1 cellular context compared by ENCODE assay signal in genomic region chr3:98906230-98906629, GRCh38.
TF ChIP-seq lines count a peak whose summit lies in the region.

No MANE protein-coding gene starts in this region.

TF ChIP-seq in HCT116, 20 proteins besides CTCF, POLR2A, EP300 and RAD21 (continued from another document):
- TF ChIP-seq, protein P1, sequence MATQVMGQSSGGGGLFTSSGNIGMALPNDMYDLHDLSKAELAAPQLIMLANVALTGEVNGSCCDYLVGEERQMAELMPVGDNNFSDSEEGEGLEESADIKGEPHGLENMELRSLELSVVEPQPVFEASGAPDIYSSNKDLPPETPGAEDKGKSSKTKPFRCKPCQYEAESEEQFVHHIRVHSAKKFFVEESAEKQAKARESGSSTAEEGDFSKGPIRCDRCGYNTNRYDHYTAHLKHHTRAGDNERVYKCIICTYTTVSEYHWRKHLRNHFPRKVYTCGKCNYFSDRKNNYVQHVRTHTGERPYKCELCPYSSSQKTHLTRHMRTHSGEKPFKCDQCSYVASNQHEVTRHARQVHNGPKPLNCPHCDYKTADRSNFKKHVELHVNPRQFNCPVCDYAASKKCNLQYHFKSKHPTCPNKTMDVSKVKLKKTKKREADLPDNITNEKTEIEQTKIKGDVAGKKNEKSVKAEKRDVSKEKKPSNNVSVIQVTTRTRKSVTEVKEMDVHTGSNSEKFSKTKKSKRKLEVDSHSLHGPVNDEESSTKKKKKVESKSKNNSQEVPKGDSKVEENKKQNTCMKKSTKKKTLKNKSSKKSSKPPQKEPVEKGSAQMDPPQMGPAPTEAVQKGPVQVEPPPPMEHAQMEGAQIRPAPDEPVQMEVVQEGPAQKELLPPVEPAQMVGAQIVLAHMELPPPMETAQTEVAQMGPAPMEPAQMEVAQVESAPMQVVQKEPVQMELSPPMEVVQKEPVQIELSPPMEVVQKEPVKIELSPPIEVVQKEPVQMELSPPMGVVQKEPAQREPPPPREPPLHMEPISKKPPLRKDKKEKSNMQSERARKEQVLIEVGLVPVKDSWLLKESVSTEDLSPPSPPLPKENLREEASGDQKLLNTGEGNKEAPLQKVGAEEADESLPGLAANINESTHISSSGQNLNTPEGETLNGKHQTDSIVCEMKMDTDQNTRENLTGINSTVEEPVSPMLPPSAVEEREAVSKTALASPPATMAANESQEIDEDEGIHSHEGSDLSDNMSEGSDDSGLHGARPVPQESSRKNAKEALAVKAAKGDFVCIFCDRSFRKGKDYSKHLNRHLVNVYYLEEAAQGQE (IDR thresholded peaks at IDR 0.05; ENCODE audit: low read depth), result no peak
- TF ChIP-seq SRF (IDR thresholded peaks at IDR 0.05; ENCODE audit: low read depth) (peak; percentile 29; the same call in 1 of the 2 replicates), ZNF274 (IDR thresholded peaks at IDR 0.05; ENCODE audit: low read depth, low read length) (no peak), EGR1 (IDR thresholded peaks at IDR 0.05; ENCODE audit: low read depth) (no peak), EZH2 (IDR thresholded peaks at IDR 0.05) (no peak), POLR2AphosphoS5 (IDR thresholded peaks at IDR 0.05; ENCODE audit: low read depth, low read length) (peak; percentile 38; the same call in 1 of the 2 replicates), SIN3A (IDR thresholded peaks at IDR 0.05; ENCODE audit: low read depth) (no peak)
